28 cellular contexts compared by ENCODE assay signal in the genomic region with DNA sequence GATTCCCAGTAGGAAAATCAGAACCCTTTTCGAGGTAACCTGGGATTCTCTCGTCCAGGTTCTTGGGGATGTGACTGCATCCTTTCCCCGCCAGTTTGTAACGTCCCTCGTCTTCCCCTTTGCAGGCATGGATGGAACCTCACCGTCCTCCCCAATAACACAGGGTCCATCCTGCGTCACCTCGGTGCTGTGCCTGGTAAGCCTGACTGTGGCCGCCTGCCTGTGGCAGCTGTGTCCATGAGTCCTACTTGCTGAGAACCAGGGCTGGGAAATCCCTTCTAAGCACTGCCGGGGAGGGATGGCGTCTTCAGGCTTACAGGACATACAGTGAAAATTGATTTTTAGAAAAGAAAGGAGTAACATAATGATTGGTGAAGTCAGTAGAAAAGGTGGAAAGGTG.
DNase-seq lines count a peak whose midpoint lies in the region; ATAC-seq and TF ChIP-seq lines count a peak whose summit lies in the region.
"Had no signal": no experiment of that assay in that cellular context is flagged by ENCODE, and none has a peak within 500 bp of the region (broad histone marks: within the 10 kb centered on the region; RNA-seq: fewer than 3 reads in every experiment).

No MANE protein-coding gene starts in this region.

- H3K9me3 Mint-ChIP-seq in activated naive CD4-positive, alpha-beta T cell treated with anti-CD3 and anti-CD28 coated beads, Interleukin-2, amount 50 U/mL, for 72 hours: no peaks in the 10 kb centered on the region
- no peaks in the 10 kb centered on the region for H3K9me3 Mint-ChIP-seq in immature natural killer cell
- H3K9me3 Mint-ChIP-seq: activated CD4-positive, alpha-beta memory T cell treated with anti-CD3 and anti-CD28 coated beads, Interleukin-2, amount 10 ng/mL, durations not matched to agents 7 days and 5 days had no signal

- H3K27me3 Mint-ChIP-seq in T-helper 17 cell (no peaks in the 10 kb centered on the region), immature natural killer cell (ENCODE audit: low read depth in 3 of 3) (peaks cover 15 to 35% (median 19%) of the 10 kb centered on the region in 3 donors)
- H3K27me3 Mint-ChIP-seq: activated CD4-positive, alpha-beta memory T cell treated with anti-CD3 and anti-CD28 coated beads, Interleukin-2, amount 10 ng/mL, durations not matched to agents 7 days and 5 days had no signal

- H3K4me1 ChIP-seq in suprapubic skin: peaks cover 30% of the 10 kb centered on the region
- H3K4me1 ChIP-seq: Caco-2 had no signal

- H3K4me1 Mint-ChIP-seq in T-helper 17 cell (peaks cover 6% of the 10 kb centered on the region), immature natural killer cell (peaks cover 54 to 75% of the 10 kb centered on the region in 2 donors)
- H3K4me1 Mint-ChIP-seq: activated CD4-positive, alpha-beta memory T cell treated with anti-CD3 and anti-CD28 coated beads, Interleukin-2, amount 10 ng/mL, durations not matched to agents 7 days and 5 days had no signal

- H3K36me3 Mint-ChIP-seq in activated naive CD4-positive, alpha-beta T cell treated with anti-CD3 and anti-CD28 coated beads, Interleukin-2, amount 50 U/mL, for 72 hours: peaks cover 3 to 23% of the 10 kb centered on the region in 2 donors
- H3K36me3 Mint-ChIP-seq in T-helper 17 cell (ENCODE audit: low read depth): peaks cover 8% of the 10 kb centered on the region
- H3K36me3 Mint-ChIP-seq in immature natural killer cell: peaks cover 9 to 32% (median 13%) of the 10 kb centered on the region in 3 donors

- H3K4me3 Mint-ChIP-seq in T-helper 17 cell (no peak overlapping the region), immature natural killer cell (peak overlapping the region in 2 of 5 donors; percentile 4 to 73)
- H3K4me3 Mint-ChIP-seq: activated CD4-positive, alpha-beta memory T cell treated with anti-CD3 and anti-CD28 coated beads, Interleukin-2, amount 10 ng/mL, durations not matched to agents 7 days and 5 days had no signal

- H3K27ac Mint-ChIP-seq in activated naive CD4-positive, alpha-beta T cell treated with anti-CD3 and anti-CD28 coated beads, Interleukin-2, amount 50 U/mL, for 72 hours: peak overlapping the region; percentile 10 to 74
- peak overlapping the region; percentile 72 for H3K27ac Mint-ChIP-seq in T-helper 17 cell
- peak overlapping the region; percentile 20 to 88 (median 73) for H3K27ac Mint-ChIP-seq in immature natural killer cell
- H3K27ac Mint-ChIP-seq: activated CD4-positive, alpha-beta memory T cell treated with anti-CD3 and anti-CD28 coated beads, Interleukin-2, amount 10 ng/mL, durations not matched to agents 7 days and 5 days had no signal

- no peak for TF ChIP-seq EP300 in suprapubic skin (IDR thresholded peaks at IDR 0.05)

- no peak for DNase-seq in activated naive CD4-positive, alpha-beta T cell treated with anti-CD3 and anti-CD28 coated beads, Interleukin-2, amount 50 U/mL, for 72 hours (ENCODE audit: low spot score in 2 of 2)
- DNase-seq in activated naive CD4-positive, alpha-beta T cell treated with Interleukin-2 at 50 U/mL for 16 hours: no peak
- DNase-seq in T-helper 17 cell (no peak), immature natural killer cell (no peak), suprapubic skin (ENCODE audit: low spot score in 2 of 2) (peak; percentile 47)
- DNase-seq: activated CD4-positive, alpha-beta memory T cell treated with anti-CD3 and anti-CD28 coated beads, Interleukin-2, amount 10 ng/mL, durations not matched to agents 7 days and 5 days; activated CD4-positive, CD25-positive, alpha-beta regulatory T cell; Caco-2; cerebellar nuclear complex; DMS79 treated with DMSO at 0.1 percent for 48 hours; mesenchymal stem cell; NCI-H1105 treated with DMSO at 0.1 percent for 48 hours; NCI-H1930; NCI-H526; nucleus accumbens; SHP77 treated with DMSO at 0.1 percent for 48 hours; stimulated activated CD8-positive, alpha-beta memory T cell treated with anti-CD3 and anti-CD28 coated beads, Interleukin-4, amount 100 ng/mL, for 48 hours; stomach; T1000 had no signal

- no peak for TF ChIP-seq CTCF in suprapubic skin (IDR thresholded peaks at IDR 0.05)

- H3K27me3 ChIP-seq in suprapubic skin: no peaks in the 10 kb centered on the region
- H3K27me3 ChIP-seq: BLaER1, dorsolateral prefrontal cortex, gastroesophageal sphincter, hepatocyte, stomach, tibial artery had no signal

- H3K36me3 ChIP-seq in suprapubic skin: peaks cover 63% of the 10 kb centered on the region
- H3K36me3 ChIP-seq: HAP-1 had no signal

- WGBS in suprapubic skin: 98% methylated on average over 11 of the region's 11 CpGs

- ATAC-seq in activated naive CD4-positive, alpha-beta T cell treated with anti-CD3 and anti-CD28 coated beads, Interleukin-2, amount 50 U/mL, for 72 hours: no peak
- ATAC-seq in T-helper 17 cell (no peak), HG03095 (IDR thresholded peaks at IDR 0.05; ENCODE audit: unreplicated experiment) (no peak), GM19467 (IDR thresholded peaks at IDR 0.05; ENCODE audit: unreplicated experiment) (no peak)
- ATAC-seq: gastroesophageal sphincter had no signal

- H3K4me3 ChIP-seq in suprapubic skin: no peak overlapping the region
- H3K4me3 ChIP-seq: BLaER1, dorsolateral prefrontal cortex, gastroesophageal sphincter, HAP-1, hepatocyte, skin epidermis, stomach, tibial artery had no signal

- no peak overlapping the region for H3K27ac ChIP-seq in suprapubic skin
- H3K27ac ChIP-seq: BLaER1, gastroesophageal sphincter, hepatocyte, skin epidermis, stomach, tibial artery had no signal

- H3K9me3 ChIP-seq in T-helper 17 cell (ENCODE audit: control insufficient read depth, low read length, poor library complexity, severe bottlenecking) (no peaks in the 10 kb centered on the region), suprapubic skin (no peaks in the 10 kb centered on the region)
- H3K9me3 ChIP-seq: BLaER1, Caco-2, gastroesophageal sphincter, HAP-1, stomach, tibial artery had no signal

- no peak for TF ChIP-seq POLR2A in suprapubic skin (IDR thresholded peaks at IDR 0.05)

Comparison
In these comparisons a context has a peak if more than half of its experiments do, and no peak if none do; other contexts are left out.
1. DNase-seq: peak in suprapubic skin (2 of 2); none in activated naive CD4-positive, alpha-beta T cell treated with anti-CD3 and anti-CD28 coated beads, Interleukin-2, amount 50 U/mL, for 72 hours (0 of 2), activated naive CD4-positive, alpha-beta T cell treated with Interleukin-2 at 50 U/mL for 16 hours (single experiment), T-helper 17 cell (0 of 3) and immature natural killer cell (0 of 3).
2. Peak in every context shown above with its lines, with median percentiles within 50 percentile points of each other: H3K27ac Mint-ChIP-seq.